In the genomic region with DNA sequence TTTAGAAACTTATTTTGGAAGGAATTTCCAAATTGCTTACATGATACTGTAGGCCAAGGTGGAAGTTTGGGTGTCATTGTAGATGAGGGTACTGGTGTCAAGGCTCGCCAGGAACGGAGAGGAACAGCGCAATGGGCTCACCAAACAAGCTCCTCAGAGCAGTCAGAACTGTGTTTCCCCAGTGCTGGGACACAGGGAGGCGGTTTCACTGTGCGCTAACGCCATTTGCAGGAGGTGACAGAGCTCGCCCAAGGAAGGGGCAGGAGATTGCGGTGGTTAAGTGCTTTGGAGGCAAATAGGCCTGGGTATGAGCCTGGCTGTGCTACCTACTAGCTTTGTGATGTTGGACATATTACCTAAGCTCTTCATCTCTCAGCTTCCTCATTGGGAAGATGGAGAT, we compare ENCODE assay signal across 22 cellular contexts.
"Had no signal": no experiment of that assay in that cellular context is flagged by ENCODE, and none has a peak within 500 bp of the region (broad histone marks: within the 10 kb centered on the region; RNA-seq: fewer than 3 reads in every experiment).

No MANE protein-coding gene starts in this region.

- ATAC-seq: esophagus mucosa had no signal

- DNase-seq: activated CD4-positive, alpha-beta T cell treated with anti-CD3 and anti-CD28 coated beads for 4 hours; activated CD4-positive, alpha-beta T cell treated with anti-CD3 and anti-CD28 coated beads, Interleukin-2, amount 50 U/mL, for 4 hours; activated CD8-positive, alpha-beta memory T cell treated with anti-CD3 and anti-CD28 coated beads, Interleukin-2, amount 50 U/mL, for 4 hours; activated naive CD4-positive, alpha-beta T cell treated with anti-CD3 and anti-CD28 coated beads for 36 hours; cortex of kidney; endodermal cell; foreskin fibroblast; head of caudate nucleus; hippocampal formation; kidney; stimulated activated CD4-positive, alpha-beta T cell treated with anti-CD3 and anti-CD28 coated beads, Interleukin-2, amount 100 ng/mL, for 48 hours; uterus had no signal

- FAIRE-seq: kidney had no signal

- H3K36me3 Mint-ChIP-seq: activated naive CD8-positive, alpha-beta T cell treated with anti-CD3 and anti-CD28 coated beads, Interleukin-2, amount 10 ng/mL, durations not matched to agents 7 days and 5 days; brain; type B pancreatic cell had no signal

- H3K27ac ChIP-seq: ascending aorta, cardiac muscle cell, right lobe of liver, uterus had no signal

- H3K9me3 Mint-ChIP-seq: activated naive CD4-positive, alpha-beta T cell treated with anti-CD3 and anti-CD28 coated beads for 36 hours; activated T-helper 1 cell treated with anti-CD3 and anti-CD28 coated beads, Interleukin-12 subunit alpha, Interleukin-12 subunit beta, Interleukin-2, Interleukin-4 antibody, amounts not matched to agents 30 ng/mL and 10 ng/mL and 1 ng/mL, durations not matched to agents 14 hours and 24 hours and 36 hours; brain; endodermal cell; stimulated activated naive CD8-positive, alpha-beta T cell treated with anti-CD3 and anti-CD28 coated beads, Interleukin-15, Interleukin-2, amounts not matched to agents 100 ng/mL and 50 ng/mL, for 24 hours; type B pancreatic cell had no signal

- H3K4me3 ChIP-seq: ascending aorta, cardiac muscle cell, right lobe of liver, uterus had no signal

- H3K27ac Mint-ChIP-seq: activated naive CD4-positive, alpha-beta T cell treated with anti-CD3 and anti-CD28 coated beads for 36 hours; activated naive CD8-positive, alpha-beta T cell treated with anti-CD3 and anti-CD28 coated beads, Interleukin-2, amount 10 ng/mL, durations not matched to agents 7 days and 5 days; brain; endodermal cell; nephron; stimulated activated naive CD8-positive, alpha-beta T cell treated with anti-CD3 and anti-CD28 coated beads, Interleukin-15, Interleukin-2, amounts not matched to agents 100 ng/mL and 50 ng/mL, for 24 hours; type B pancreatic cell had no signal

- H3K27me3 ChIP-seq: ascending aorta, cardiac muscle cell, right lobe of liver, uterus had no signal

- H3K36me3 ChIP-seq: ascending aorta, cardiac muscle cell, right lobe of liver, uterus had no signal

- H3K4me1 Mint-ChIP-seq: brain, nephron had no signal

- H3K9me3 ChIP-seq: ascending aorta, right lobe of liver, uterus had no signal

- H3K4me1 ChIP-seq: ascending aorta, right lobe of liver, uterus had no signal

- H3K4me3 Mint-ChIP-seq: activated naive CD4-positive, alpha-beta T cell treated with anti-CD3 and anti-CD28 coated beads for 36 hours; activated naive CD8-positive, alpha-beta T cell treated with anti-CD3 and anti-CD28 coated beads, Interleukin-2, amount 10 ng/mL, durations not matched to agents 7 days and 5 days; activated T-helper 1 cell treated with anti-CD3 and anti-CD28 coated beads, Interleukin-12 subunit alpha, Interleukin-12 subunit beta, Interleukin-2, Interleukin-4 antibody, amounts not matched to agents 30 ng/mL and 10 ng/mL and 1 ng/mL, durations not matched to agents 14 hours and 24 hours and 36 hours; brain; endodermal cell; nephron; stimulated activated naive CD8-positive, alpha-beta T cell treated with anti-CD3 and anti-CD28 coated beads, Interleukin-15, Interleukin-2, amounts not matched to agents 100 ng/mL and 50 ng/mL, for 24 hours; type B pancreatic cell had no signal
